In the genomic region with DNA sequence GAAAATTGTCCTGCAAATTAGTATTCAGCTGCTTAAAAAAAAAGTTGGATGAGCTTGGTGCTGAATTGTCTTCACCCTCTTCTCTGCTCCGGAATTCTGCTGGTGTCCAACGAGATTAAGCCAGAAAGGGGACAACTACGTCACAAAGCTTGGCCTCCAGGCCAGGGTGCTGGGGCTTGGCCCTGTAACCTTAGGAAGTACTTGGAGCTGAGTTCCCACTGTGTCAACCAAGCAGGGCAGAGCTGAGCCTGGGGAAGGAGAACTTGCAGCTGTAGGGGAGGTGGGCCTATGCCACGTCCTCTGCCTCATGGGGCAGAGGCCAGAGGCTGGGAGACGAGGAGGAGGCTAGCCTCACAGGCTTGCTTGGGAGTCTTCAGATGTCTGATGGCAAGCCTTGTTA, we compare ENCODE assay signal across 33 cellular contexts.
"Had no signal": no experiment of that assay in that cellular context is flagged by ENCODE, and none has a peak within 500 bp of the region (broad histone marks: within the 10 kb centered on the region; RNA-seq: fewer than 3 reads in every experiment).

No MANE protein-coding gene starts in this region.

- H3K9me3 ChIP-seq: MG63, SJCRH30 had no signal

- H2AFZ ChIP-seq: PC-9 had no signal

- H3K9me3 Mint-ChIP-seq: activated CD8-positive, alpha-beta T cell treated with anti-CD3 and anti-CD28 coated beads for 36 hours; activated naive CD8-positive, alpha-beta T cell treated with anti-CD3 and anti-CD28 coated beads for 36 hours; activated T-cell treated with anti-CD3 and anti-CD28 coated beads, Interleukin-2, amount 50 U/mL, for 72 hours; activated T-helper 17 cell treated with anti-CD3 and anti-CD28 coated beads, Interleukin-2, amount 50 U/mL, for 72 hours had no signal

- H3K27me3 Mint-ChIP-seq: activated CD8-positive, alpha-beta T cell treated with anti-CD3 and anti-CD28 coated beads for 36 hours; activated naive CD8-positive, alpha-beta T cell treated with anti-CD3 and anti-CD28 coated beads for 36 hours; activated T-helper 17 cell treated with anti-CD3 and anti-CD28 coated beads, Interleukin-2, amount 50 U/mL, for 72 hours had no signal

- H3K27ac Mint-ChIP-seq: activated CD8-positive, alpha-beta T cell treated with anti-CD3 and anti-CD28 coated beads for 36 hours; activated naive CD8-positive, alpha-beta T cell treated with anti-CD3 and anti-CD28 coated beads for 36 hours; activated T-cell treated with anti-CD3 and anti-CD28 coated beads, Interleukin-2, amount 50 U/mL, for 72 hours had no signal

- H3K36me3 ChIP-seq: brain microvascular endothelial cell, SJCRH30 had no signal

- H3K4me1 ChIP-seq: SJCRH30 had no signal

- H3K4me3 Mint-ChIP-seq: activated CD8-positive, alpha-beta T cell treated with anti-CD3 and anti-CD28 coated beads for 36 hours; activated naive CD8-positive, alpha-beta T cell treated with anti-CD3 and anti-CD28 coated beads for 36 hours; activated T-cell treated with anti-CD3 and anti-CD28 coated beads, Interleukin-2, amount 50 U/mL, for 72 hours; activated T-helper 17 cell treated with anti-CD3 and anti-CD28 coated beads, Interleukin-2, amount 50 U/mL, for 72 hours had no signal

- ATAC-seq: activated CD8-positive, alpha-beta T cell treated with anti-CD3 and anti-CD28 coated beads for 36 hours; activated T-cell treated with anti-CD3 and anti-CD28 coated beads, Interleukin-2, amount 50 U/mL, for 72 hours; activated T-helper 17 cell treated with anti-CD3 and anti-CD28 coated beads, Interleukin-2, amount 50 U/mL, for 72 hours had no signal

- DNase-seq: activated CD4-positive, alpha-beta T cell treated with anti-CD3 and anti-CD28 coated beads for 1 hour; activated CD4-positive, alpha-beta T cell treated with anti-CD3 and anti-CD28 coated beads for 48 hours; activated CD4-positive, CD25-positive, alpha-beta regulatory T cell; activated CD8-positive, alpha-beta T cell treated with anti-CD3 and anti-CD28 coated beads for 36 hours; activated effector memory CD4-positive, alpha-beta T cell treated with anti-CD3 and anti-CD28 coated beads, Interleukin-2, amount 50 U/mL, for 16 hours; activated naive CD4-positive, alpha-beta T cell; activated naive CD4-positive, alpha-beta T cell treated with anti-CD3 and anti-CD28 coated beads, Interleukin-2, amount 50 U/mL, for 16 hours; activated naive CD8-positive, alpha-beta T cell treated with anti-CD3 and anti-CD28 coated beads for 36 hours; activated T-cell treated with anti-CD3 and anti-CD28 coated beads, Interleukin-2, amount 50 U/mL, for 1 hour; activated T-cell treated with anti-CD3 and anti-CD28 coated beads, Interleukin-2, amount 50 U/mL, for 72 hours; amniotic stem cell; aorta; brain microvascular endothelial cell; central memory CD4-positive, alpha-beta T cell; Kasumi-1; MG63; NCI-H1048; NCI-H1105 treated with DMSO at 0.1 percent for 48 hours; NCI-H1436; NCI-H1694; NCI-H1930; NCI-H2081 treated with DMSO at 0.1 percent for 48 hours; NCI-H345; NCI-H524 treated with DMSO at 0.1 percent for 48 hours; NCI-H748 treated with DMSO at 0.1 percent for 48 hours; NK-92 treated with Interleukin-12 subunit alpha and Interleukin-12 subunit beta, amount 100 ng/mL, for 24 hours; PC-9; SHP77; T1000; WERI-Rb-1 had no signal

- H3K4me3 ChIP-seq: MG63, PC-9, SJCRH30, SK-N-MC had no signal

- H3K27ac ChIP-seq: brain microvascular endothelial cell, SJCRH30, SK-N-MC, WERI-Rb-1 had no signal

- H3K27me3 ChIP-seq: brain microvascular endothelial cell, MG63, SJCRH30 had no signal
